In genomic region chr4:169220854-169221311, GRCh38 we compare ENCODE assay signal across 20 cellular contexts. TPM values are rescaled to one million over a fixed set of nuclear protein-coding genes. Genes with fewer than 3 reads are reported as not detected.
"Had no signal": no experiment of that assay in that cellular context is flagged by ENCODE, and none has a peak within 500 bp of the region (broad histone marks: within the 10 kb centered on the region; RNA-seq: fewer than 3 reads in every experiment).

No MANE protein-coding gene starts in this region.

- DNase-seq: activated CD4-positive, alpha-beta T cell treated with anti-CD3 and anti-CD28 coated beads, Interleukin-2, amount 10 ng/mL, durations not matched to agents 7 days and 5 days; activated CD8-positive, alpha-beta T cell treated with anti-CD3 and anti-CD28 coated beads, Interleukin-2, amount 10 ng/mL, durations not matched to agents 7 days and 5 days; activated effector memory CD4-positive, alpha-beta T cell treated with Interleukin-2 at 50 U/mL for 16 hours; activated T-cell treated with anti-CD3 and anti-CD28 coated beads, Interleukin-2, amount 50 U/mL, for 4 hours; cortex of kidney; foreskin keratinocyte; left ventricle myocardium superior; naive thymus-derived CD4-positive, alpha-beta T cell; pancreas; stimulated activated CD4-positive, alpha-beta T cell treated with anti-CD3 and anti-CD28 coated beads, Interleukin-12 subunit alpha, Interleukin-12 subunit beta, amount 100 ng/mL, for 4 hours; stimulated activated CD4-positive, alpha-beta T cell treated with anti-CD3 and anti-CD28 coated beads, Interleukin-1b, Interleukin-23, amount 100 ng/mL, for 48 hours; stimulated activated CD8-positive, alpha-beta memory T cell treated with anti-CD3 and anti-CD28 coated beads, Interleukin-4, amount 100 ng/mL, for 48 hours; stimulated activated naive CD4-positive, alpha-beta T cell treated with Interleukin-2 at 50 U/mL for 16 hours; T1000; thyroid gland had no signal

- H3K36me3 ChIP-seq: ascending aorta, breast epithelium, pancreas, thyroid gland had no signal

- H3K27me3 ChIP-seq: ascending aorta, breast epithelium, foreskin keratinocyte, pancreas, thyroid gland had no signal

- ATAC-seq: activated CD4-positive, CD25-positive, alpha-beta regulatory T cell treated with anti-CD3 and anti-CD28 coated beads, Interleukin-2, amount 50 U/mL, for 24 hours; activated CD8-positive, alpha-beta T cell treated with anti-CD3 and anti-CD28 coated beads, Interleukin-2, amount 10 ng/mL, durations not matched to agents 7 days and 5 days; activated T-cell treated with anti-CD3 and anti-CD28 coated beads, Interleukin-2, amount 50 U/mL, for 4 hours; foreskin keratinocyte; left ventricle myocardium superior; naive thymus-derived CD4-positive, alpha-beta T cell had no signal

- H3K36me3 Mint-ChIP-seq: activated naive CD4-positive, alpha-beta T cell treated with anti-CD3 and anti-CD28 coated beads, Interleukin-2, amount 50 U/mL, for 24 hours; memory B cell; naive thymus-derived CD4-positive, alpha-beta T cell had no signal

- H3K9me3 ChIP-seq: ascending aorta, breast epithelium, pancreas, thyroid gland had no signal

- H3K9me3 Mint-ChIP-seq: activated CD4-positive, alpha-beta T cell treated with anti-CD3 and anti-CD28 coated beads, Interleukin-2, amount 10 ng/mL, durations not matched to agents 7 days and 5 days; activated naive CD4-positive, alpha-beta T cell treated with anti-CD3 and anti-CD28 coated beads, Interleukin-2, amount 50 U/mL, for 24 hours; activated T-cell treated with anti-CD3 and anti-CD28 coated beads, Interleukin-2, amount 50 U/mL, for 4 hours; memory B cell; naive thymus-derived CD4-positive, alpha-beta T cell had no signal

- H3K4me1 Mint-ChIP-seq: activated CD4-positive, alpha-beta T cell treated with anti-CD3 and anti-CD28 coated beads, Interleukin-2, amount 10 ng/mL, durations not matched to agents 7 days and 5 days; activated naive CD4-positive, alpha-beta T cell treated with anti-CD3 and anti-CD28 coated beads, Interleukin-2, amount 50 U/mL, for 24 hours; naive thymus-derived CD4-positive, alpha-beta T cell had no signal

- H3K27ac ChIP-seq: ascending aorta, breast epithelium, foreskin keratinocyte, pancreas had no signal

- H3K27ac Mint-ChIP-seq: activated CD4-positive, alpha-beta T cell treated with anti-CD3 and anti-CD28 coated beads, Interleukin-2, amount 10 ng/mL, durations not matched to agents 7 days and 5 days; activated CD8-positive, alpha-beta T cell treated with anti-CD3 and anti-CD28 coated beads, Interleukin-2, amount 10 ng/mL, durations not matched to agents 7 days and 5 days; activated naive CD4-positive, alpha-beta T cell treated with anti-CD3 and anti-CD28 coated beads, Interleukin-2, amount 50 U/mL, for 24 hours; memory B cell; naive thymus-derived CD4-positive, alpha-beta T cell had no signal

- H3K27me3 Mint-ChIP-seq: activated CD4-positive, alpha-beta T cell treated with anti-CD3 and anti-CD28 coated beads, Interleukin-2, amount 10 ng/mL, durations not matched to agents 7 days and 5 days; activated naive CD4-positive, alpha-beta T cell treated with anti-CD3 and anti-CD28 coated beads, Interleukin-2, amount 50 U/mL, for 24 hours; memory B cell; naive thymus-derived CD4-positive, alpha-beta T cell had no signal

- H3K4me3 Mint-ChIP-seq: activated CD4-positive, alpha-beta T cell treated with anti-CD3 and anti-CD28 coated beads, Interleukin-2, amount 10 ng/mL, durations not matched to agents 7 days and 5 days; activated CD8-positive, alpha-beta T cell treated with anti-CD3 and anti-CD28 coated beads, Interleukin-2, amount 10 ng/mL, durations not matched to agents 7 days and 5 days; activated naive CD4-positive, alpha-beta T cell treated with anti-CD3 and anti-CD28 coated beads, Interleukin-2, amount 50 U/mL, for 24 hours; activated T-cell treated with anti-CD3 and anti-CD28 coated beads, Interleukin-2, amount 50 U/mL, for 4 hours; memory B cell; naive thymus-derived CD4-positive, alpha-beta T cell had no signal

- H3K4me3 ChIP-seq: ascending aorta, breast epithelium, pancreas, thyroid gland had no signal

RNA-seq across cellular contexts. Expression of gene SH3RF1, which starts 49.9 kb away (rescaled TPM):
- polyA plus RNA-seq: naive thymus-derived CD4-positive, alpha-beta T cell had no signal
